1 cellular context compared by ENCODE assay signal in genomic region chr1:60573121-60573520, GRCh38.
TF ChIP-seq lines count a peak whose summit lies in the region.

No MANE protein-coding gene starts in this region.

TF ChIP-seq in HCT116, 20 proteins besides CTCF, POLR2A, EP300 and RAD21 (continued from another document):
- no peak for TF ChIP-seq TCF7L2 (IDR thresholded peaks at IDR 0.05; ENCODE audit: borderline replicate concordance, extremely low read depth, insufficient read depth, insufficient read length)
- no peak for TF ChIP-seq ZBTB33 (IDR thresholded peaks at IDR 0.05; ENCODE audit: extremely low read depth, insufficient replicate concordance, low read length)
- no peak for TF ChIP-seq SP1 (IDR thresholded peaks at IDR 0.05; ENCODE audit: low read depth)
- no peak for TF ChIP-seq ATF3 (IDR thresholded peaks at IDR 0.05)
- no peak for TF ChIP-seq SIN3A (IDR thresholded peaks at IDR 0.05; ENCODE audit: low read depth)
- no peak for TF ChIP-seq ZNF274 (IDR thresholded peaks at IDR 0.05; ENCODE audit: low read depth, low read length)
- TF ChIP-seq MAX (IDR thresholded peaks at IDR 0.05) = no peak
TF ChIP-seq in HCT116: peak in this region for 0.
